26 cellular contexts compared by ENCODE assay signal in genomic region chr15:100565591-100565990, GRCh38. TPM values are rescaled to one million over a fixed set of nuclear protein-coding genes. Genes with fewer than 3 reads are reported as not detected.
DNase-seq lines count a peak whose midpoint lies in the region; ATAC-seq and TF ChIP-seq lines count a peak whose summit lies in the region.
"Had no signal": no experiment of that assay in that cellular context is flagged by ENCODE, and none has a peak within 500 bp of the region (broad histone marks: within the 10 kb centered on the region; RNA-seq: fewer than 3 reads in every experiment).

No MANE protein-coding gene starts in this region.

- peaks cover 28% of the 10 kb centered on the region for H3K36me3 Mint-ChIP-seq in activated naive CD8-positive, alpha-beta T cell
- peaks cover 48% of the 10 kb centered on the region for H3K36me3 Mint-ChIP-seq in activated naive CD8-positive, alpha-beta T cell treated with anti-CD3 and anti-CD28 coated beads, Interleukin-2, amount 50 U/mL, for 24 hours (ENCODE audit: low read depth)

- POLR2A ChIA-PET in PC-3 (lab: Charles Lee; ENCODE audit: unreplicated experiment): no interaction called here

- H3K27me3 ChIP-seq in PC-3 (ENCODE audit: low read length): no peaks in the 10 kb centered on the region
- no peaks in the 10 kb centered on the region for H3K27me3 ChIP-seq in tibial nerve
- H3K27me3 ChIP-seq: SJCRH30, upper lobe of left lung had no signal

- H3K4me2 ChIP-seq in PC-3 (ENCODE audit: low read length): no peak overlapping the region
- H3K4me2 ChIP-seq: KMS-11 had no signal

- BruUV-seq in PC-3 (replicated peaks; lab: Mats Ljungman, UMichigan): no TSS peak

- intact Hi-C loops in PC-3 (cut with micrococcal nuclease): no loop called here

- H4K20me1 ChIP-seq in PC-3 (ENCODE audit: low read length): no peaks in the 10 kb centered on the region

- no peak overlapping the region for H3K9ac ChIP-seq in PC-3 (ENCODE audit: low read length)
- H3K9ac ChIP-seq: KMS-11 had no signal

- peak overlapping the region; percentile 30 for H3K27ac Mint-ChIP-seq in activated naive CD8-positive, alpha-beta T cell
- no peak overlapping the region for H3K27ac Mint-ChIP-seq in activated naive CD8-positive, alpha-beta T cell treated with anti-CD3 and anti-CD28 coated beads, Interleukin-2, amount 50 U/mL, for 24 hours
- H3K27ac Mint-ChIP-seq: activated T-helper 17 cell treated with anti-CD3 and anti-CD28 coated beads, Interleukin-2, amount 50 U/mL, for 72 hours had no signal

- H3K9me3 Mint-ChIP-seq in activated naive CD8-positive, alpha-beta T cell (ENCODE audit: low read depth): no peaks in the 10 kb centered on the region
- H3K9me3 Mint-ChIP-seq in activated naive CD8-positive, alpha-beta T cell treated with anti-CD3 and anti-CD28 coated beads, Interleukin-2, amount 50 U/mL, for 24 hours: no peaks in the 10 kb centered on the region
- H3K9me3 Mint-ChIP-seq: activated T-helper 17 cell treated with anti-CD3 and anti-CD28 coated beads, Interleukin-2, amount 50 U/mL, for 72 hours had no signal

- no peaks in the 10 kb centered on the region for H3K27me3 Mint-ChIP-seq in activated naive CD8-positive, alpha-beta T cell
- no peaks in the 10 kb centered on the region for H3K27me3 Mint-ChIP-seq in activated naive CD8-positive, alpha-beta T cell treated with anti-CD3 and anti-CD28 coated beads, Interleukin-2, amount 50 U/mL, for 24 hours
- H3K27me3 Mint-ChIP-seq: activated T-helper 17 cell treated with anti-CD3 and anti-CD28 coated beads, Interleukin-2, amount 50 U/mL, for 72 hours had no signal

- H3K9me2 ChIP-seq in PC-3 (replicated peaks; ENCODE audit: low read length): no peaks in the 10 kb centered on the region

- H3K4me1 Mint-ChIP-seq in activated naive CD8-positive, alpha-beta T cell (ENCODE audit: low read depth): peaks cover 10% of the 10 kb centered on the region
- H3K4me1 Mint-ChIP-seq in activated naive CD8-positive, alpha-beta T cell treated with anti-CD3 and anti-CD28 coated beads, Interleukin-2, amount 50 U/mL, for 24 hours: peaks cover 5% of the 10 kb centered on the region

- no peak for TF ChIP-seq POLR2A in tibial nerve (IDR thresholded peaks at IDR 0.05)

- H3K4me1 ChIP-seq in PC-3 (ENCODE audit: insufficient read depth, low read length) (no peaks in the 10 kb centered on the region), tibial nerve (no peaks in the 10 kb centered on the region)
- H3K4me1 ChIP-seq: upper lobe of left lung had no signal

- TF ChIP-seq EP300 in tibial nerve (IDR thresholded peaks at IDR 0.05): no peak

- H3F3A ChIP-seq in PC-3 (ENCODE audit: low read length, unreplicated experiment): no peaks in the 10 kb centered on the region

- H3K4me3 Mint-ChIP-seq in activated naive CD8-positive, alpha-beta T cell: no peak overlapping the region
- H3K4me3 Mint-ChIP-seq in activated naive CD8-positive, alpha-beta T cell treated with anti-CD3 and anti-CD28 coated beads, Interleukin-2, amount 50 U/mL, for 24 hours: no peak overlapping the region
- H3K4me3 Mint-ChIP-seq: activated T-helper 17 cell treated with anti-CD3 and anti-CD28 coated beads, Interleukin-2, amount 50 U/mL, for 72 hours had no signal

- no peak for DNase-seq in activated naive CD8-positive, alpha-beta T cell treated with anti-CD3 and anti-CD28 coated beads, Interleukin-2, amount 50 U/mL, for 24 hours
- DNase-seq in PC-3 (peak; percentile 21), LoVo (ENCODE audit: low spot score) (no peak), GM20000 (ENCODE audit: low spot score) (no peak), NCI-H2196 (lab: John Stamatoyannopoulos, UW; ENCODE audit: unreplicated experiment) (no peak), tibial nerve (ENCODE audit: low spot score in 2 of 2) (no peak)
- DNase-seq: activated CD8-positive, alpha-beta memory T cell treated with anti-CD3 and anti-CD28 coated beads, Interleukin-2, amount 50 U/mL, for 4 hours; DND-41; GOT3; left cardiac atrium; mesendoderm; NCI-H1105; NCI-H2029; NCI-H774; SJCRH30; small intestine; stimulated activated CD4-positive, alpha-beta T cell treated with anti-CD3 and anti-CD28 coated beads, Interleukin-1b, Interleukin-23, amount 100 ng/mL, for 48 hours; T-helper 2 cell; upper lobe of left lung had no signal

- H3K9me3 ChIP-seq in PC-3 (ENCODE audit: low read length) (no peaks in the 10 kb centered on the region), tibial nerve (no peaks in the 10 kb centered on the region)
- H3K9me3 ChIP-seq: SJCRH30, upper lobe of left lung had no signal

- 90 to 91% methylated on average over 3 of the region's 3 CpGs for WGBS in tibial nerve, 2 donors

- H3K27ac ChIP-seq in PC-3 (ENCODE audit: low read length) (no peak overlapping the region), tibial nerve (no peak overlapping the region)
- H3K27ac ChIP-seq: KMS-11, SJCRH30, upper lobe of left lung had no signal

- ATAC-seq in activated naive CD8-positive, alpha-beta T cell treated with anti-CD3 and anti-CD28 coated beads, Interleukin-2, amount 50 U/mL, for 24 hours: no peak
- ATAC-seq in PC-3 (no peak), esophagus mucosa (peak; percentile 98)
- ATAC-seq: activated T-helper 17 cell treated with anti-CD3 and anti-CD28 coated beads, Interleukin-2, amount 50 U/mL, for 72 hours; left cardiac atrium had no signal

- H3K4me3 ChIP-seq in PC-3 (ENCODE audit: low read length): no peak overlapping the region
- no peak overlapping the region for H3K4me3 ChIP-seq in tibial nerve
- H3K4me3 ChIP-seq: SJCRH30, upper lobe of left lung had no signal

- no peaks in the 10 kb centered on the region for H3K79me2 ChIP-seq in PC-3 (ENCODE audit: low read length)

- H3K36me3 ChIP-seq in PC-3 (ENCODE audit: low read depth, low read length) (no peaks in the 10 kb centered on the region; the same call in 1 of the 2 replicates), tibial nerve (peaks cover 0 to 24% (median 0%) of the 10 kb centered on the region in 3 donors)
- H3K36me3 ChIP-seq: SJCRH30 had no signal

- H2AFZ ChIP-seq in PC-3 (ENCODE audit: low read length): no peak overlapping the region

- TF ChIP-seq CTCF in PC-3 (conservative IDR thresholded peaks at IDR 0.05; ENCODE audit: low read depth, low read length) (no peak), GM20000 (IDR thresholded peaks at IDR 0.05; ENCODE audit: extremely low read depth, missing control alignments) (no peak), tibial nerve (IDR thresholded peaks at IDR 0.05) (no peak)

- CTCF ChIA-PET in PC-3 (lab: Charles Lee): no interaction called here

RNA-seq across cellular contexts. Expression of gene LINS1, which starts 36.4 kb away (rescaled TPM):
- 8.5 and 12.0 TPM in 2 replicates for total RNA-seq in PC-3 (2014; rRNA removed)
- 14.6 TPM for total RNA-seq in esophagus mucosa
- 10 to 100 TPM; 10.7 to 76.6 (median 35.7) TPM for total RNA-seq in tibial nerve

RNA-seq across cellular contexts. Expression of gene ASB7, which starts 36.8 kb away (rescaled TPM):
- total RNA-seq in PC-3 (2014; rRNA removed) (7.8 and 9.6 TPM in 2 replicates), esophagus mucosa (8.3 TPM), tibial nerve (10 to 100 TPM; 11.4 to 12.7 (median 12.1) TPM)

RNA-seq across cellular contexts. Expression of gene CERS3, which starts 36.8 kb away (rescaled TPM):
- 0.11 TPM in 1 of 2 replicates, not detected in the other for total RNA-seq in PC-3 (2014; rRNA removed)
- 120 TPM for total RNA-seq in esophagus mucosa
- under 1 TPM in 1 of 4 donors, not detected in 3; 0.21 TPM for total RNA-seq in tibial nerve
- total RNA-seq: A673, fibroblast of villous mesenchyme, omental fat pad had no signal

Comparison
In these comparisons a context has a peak if more than half of its experiments do, and no peak if none do; other contexts are left out.
1. RNA of gene CERS3, which starts 36.8 kb away (total RNA-seq): 120 TPM in esophagus mucosa (single experiment); 0.11 TPM in PC-3 and 0.21 TPM in tibial nerve; every median in the first group is over 10 times any median in the second.